Comparison of ENCODE assay signal across 10 cellular contexts in the genomic region with DNA sequence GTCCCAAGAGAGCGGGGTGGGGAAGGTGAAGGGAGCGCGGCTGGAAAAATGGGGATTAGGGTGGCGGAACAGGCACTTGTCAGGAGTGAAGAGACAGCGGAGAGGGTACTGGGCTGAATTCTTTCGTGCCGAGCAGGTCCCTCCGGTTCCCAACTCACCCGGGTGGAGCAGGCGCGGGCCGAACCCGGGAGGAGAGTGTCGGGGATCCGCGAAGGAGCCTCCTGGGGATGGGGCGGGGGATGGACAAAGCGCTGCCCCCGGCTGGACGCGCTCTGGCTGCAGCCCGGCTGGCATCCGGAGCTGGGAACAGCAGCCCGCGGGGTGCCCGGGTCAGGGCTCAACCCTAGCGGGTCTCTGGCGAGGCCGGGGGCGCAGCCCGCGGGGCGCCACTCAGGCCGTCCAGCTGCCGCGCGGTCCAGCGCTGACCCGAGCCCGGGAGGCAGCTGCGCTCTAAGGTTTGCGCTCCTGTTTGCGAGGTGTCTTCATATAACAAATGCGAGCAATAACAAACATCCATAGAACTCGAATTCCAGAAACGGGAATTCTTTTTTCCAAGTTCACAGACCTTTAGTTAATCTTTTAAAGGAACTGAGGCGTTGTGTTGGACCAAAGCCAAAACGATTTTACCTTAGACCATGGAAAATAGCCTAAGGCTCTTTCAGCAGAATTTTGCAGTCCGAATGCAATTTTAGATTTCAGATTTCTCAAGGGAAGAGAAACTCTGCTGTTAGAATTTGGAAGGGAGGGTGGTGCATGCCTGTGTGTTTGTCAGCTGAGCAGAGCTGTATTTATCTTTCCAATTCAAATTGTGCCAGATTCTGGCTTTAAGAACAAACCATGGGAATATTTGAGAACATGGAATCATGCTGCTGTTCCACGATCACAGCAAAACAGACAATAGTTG. TPM values are rescaled to one million over a fixed set of nuclear protein-coding genes. Genes with fewer than 3 reads are reported as not detected.
A peak's percentile ranks its signal among the peaks of the same experiment; 100 is the strongest.
DNase-seq lines count a peak whose midpoint lies in the region; ATAC-seq and TF ChIP-seq lines count a peak whose summit lies in the region.
"Had no signal": no experiment of that assay in that cellular context is flagged by ENCODE, and none has a peak within 500 bp of the region (broad histone marks: within the 10 kb centered on the region; RNA-seq: fewer than 3 reads in every experiment).

No MANE protein-coding gene starts in this region.

- H3K36me3 ChIP-seq in HUES6 (ENCODE audit: control insufficient read depth, insufficient read depth, low read length) (no peaks in the 10 kb centered on the region), OCI-LY7 (ENCODE audit: insufficient read depth, low read length) (no peaks in the 10 kb centered on the region)

- no peak for DNase-seq in choroid plexus epithelial cell (ENCODE audit: low read depth)
- peak; percentile 50 for DNase-seq in left kidney (ENCODE audit: low read depth, low spot score)
- no peak for DNase-seq in NCI-H2107 (lab: John Stamatoyannopoulos, UW)
- DNase-seq in CD4-positive, alpha-beta T cell, result no peak
- no peak for DNase-seq in OCI-LY7 (ENCODE audit: low spot score)
- DNase-seq: activated naive CD8-positive, alpha-beta T cell treated with anti-CD3 and anti-CD28 coated beads, Interleukin-2, amount 10 ng/mL, durations not matched to agents 7 days and 5 days had no signal

- peak overlapping the region; percentile 60 for H3K9ac ChIP-seq in HUES6 (ENCODE audit: low read length)

- no peak for ATAC-seq in CD4-positive, alpha-beta T cell (ENCODE audit: poor library complexity)
- ATAC-seq in GM21367 (IDR thresholded peaks at IDR 0.05; ENCODE audit: unreplicated experiment), result no peak

- no peaks in the 10 kb centered on the region for H4K20me1 ChIP-seq in OCI-LY7 (ENCODE audit: insufficient read depth, low read length)

- peaks cover 58% of the 10 kb centered on the region for H3K27me3 ChIP-seq in HUES6 (ENCODE audit: control insufficient read depth, insufficient read depth, low read length)
- peaks cover 38% of the 10 kb centered on the region for H3K27me3 ChIP-seq in CD4-positive, alpha-beta T cell (ENCODE audit: control insufficient read depth, insufficient read depth, low read length)

- peaks cover 57% of the 10 kb centered on the region for H3K27me3 Mint-ChIP-seq in CD4-positive, alpha-beta T cell

- H3K27ac ChIP-seq in HUES6 (ENCODE audit: low read depth, low read length) (no peak overlapping the region), skin epidermis (peak overlapping the region in 6 of 21 experiments; percentile 2 to 67 (median 37)), OCI-LY7 (ENCODE audit: low read depth, low read length, poor library complexity, severe bottlenecking) (no peak overlapping the region)
- H3K27ac ChIP-seq in CD4-positive, alpha-beta T cell (ENCODE audit: low read depth, low read length), result no peak overlapping the region

- H3K4me3 ChIP-seq in HUES6 (ENCODE audit: low read depth, low read length), result peak overlapping the region; percentile 96
- peak overlapping the region; percentile 15 for H3K4me3 ChIP-seq in choroid plexus epithelial cell (ENCODE audit: low read depth, low read length)
- H3K4me3 ChIP-seq in skin epidermis, result peak overlapping the region in 4 of 7 experiments; percentile 13 to 40 (median 29)
- H3K4me3 ChIP-seq in OCI-LY7 (ENCODE audit: low read depth, low read length, poor library complexity, severe bottlenecking), result no peak overlapping the region

- CTCF ChIA-PET in CD4-positive, alpha-beta T cell (lab: Charles Lee), result no interaction called here
- CTCF ChIA-PET in OCI-LY7 (lab: Charles Lee; ENCODE audit: unreplicated experiment), result no interaction called here

- H3K4me3 Mint-ChIP-seq in CD4-positive, alpha-beta T cell, result no peak overlapping the region
- H3K4me3 Mint-ChIP-seq: activated naive CD8-positive, alpha-beta T cell treated with anti-CD3 and anti-CD28 coated beads, Interleukin-2, amount 10 ng/mL, durations not matched to agents 7 days and 5 days had no signal

- POLR2A ChIA-PET in CD4-positive, alpha-beta T cell (lab: Charles Lee), result no interaction called here
- POLR2A ChIA-PET in OCI-LY7 (lab: Charles Lee), result no interaction called here

- H3K9me2 ChIP-seq in OCI-LY7 (ENCODE audit: insufficient read depth, low read length), result no peaks in the 10 kb centered on the region

- H3K9me3 Mint-ChIP-seq in CD4-positive, alpha-beta T cell, result no peaks in the 10 kb centered on the region

- peaks cover 4% of the 10 kb centered on the region; the same call in 1 of the 2 replicates for H3K4me1 ChIP-seq in HUES6 (ENCODE audit: control insufficient read depth, insufficient read depth, low read length)
- no peaks in the 10 kb centered on the region for H3K4me1 ChIP-seq in OCI-LY7 (ENCODE audit: insufficient read depth, low read length, poor library complexity, severe bottlenecking)

- no peaks in the 10 kb centered on the region for H3K9me3 ChIP-seq in HUES6 (ENCODE audit: control insufficient read depth, insufficient read depth, low read depth, low read length)
- H3K9me3 ChIP-seq in CD4-positive, alpha-beta T cell (ENCODE audit: control insufficient read depth, low read length), result no peaks in the 10 kb centered on the region
- H3K9me3 ChIP-seq in OCI-LY7 (ENCODE audit: low read length), result no peaks in the 10 kb centered on the region

- TF ChIP-seq CTCF in choroid plexus epithelial cell (conservative IDR thresholded peaks at IDR 0.05; ENCODE audit: low read depth, low read length), result no peak
- TF ChIP-seq CTCF in CD4-positive, alpha-beta T cell (IDR thresholded peaks at IDR 0.05), result no peak
- no peak for TF ChIP-seq CTCF in OCI-LY7 (conservative IDR thresholded peaks at IDR 0.05; ENCODE audit: low read length)

- no peak overlapping the region for H3K4me2 ChIP-seq in OCI-LY7 (ENCODE audit: low read length)

- H3K4me1 Mint-ChIP-seq in CD4-positive, alpha-beta T cell (ENCODE audit: low read depth), result no peaks in the 10 kb centered on the region
- H3K4me1 Mint-ChIP-seq: activated naive CD8-positive, alpha-beta T cell treated with anti-CD3 and anti-CD28 coated beads, Interleukin-2, amount 10 ng/mL, durations not matched to agents 7 days and 5 days had no signal

- intact Hi-C loops in CD4-positive, alpha-beta T cell (cut with DNase I, micrococcal nuclease), result no loop called here
- intact Hi-C loops in OCI-LY7 (cut with micrococcal nuclease; ENCODE audit: unreplicated experiment), result no loop called here

- no peak overlapping the region for H2AFZ ChIP-seq in OCI-LY7 (ENCODE audit: low read length)

- H3K36me3 Mint-ChIP-seq in CD4-positive, alpha-beta T cell (ENCODE audit: low read depth), result no peaks in the 10 kb centered on the region
- H3K36me3 Mint-ChIP-seq: activated naive CD8-positive, alpha-beta T cell treated with anti-CD3 and anti-CD28 coated beads, Interleukin-2, amount 10 ng/mL, durations not matched to agents 7 days and 5 days had no signal

- H3K27ac Mint-ChIP-seq in CD4-positive, alpha-beta T cell, result no peak overlapping the region
- H3K27ac Mint-ChIP-seq: activated naive CD8-positive, alpha-beta T cell treated with anti-CD3 and anti-CD28 coated beads, Interleukin-2, amount 10 ng/mL, durations not matched to agents 7 days and 5 days had no signal

- H3K79me2 ChIP-seq in OCI-LY7 (ENCODE audit: insufficient read depth, low read depth, low read length), result no peaks in the 10 kb centered on the region

- BruUV-seq in OCI-LY7 (replicated peaks; lab: Mats Ljungman, UMichigan), result no TSS peak

RNA-seq across cellular contexts. Expression of gene NPY5R, which starts 0.7 kb away (rescaled TPM):
- not detected for total RNA-seq in CD4-positive, alpha-beta T cell
- total RNA-seq in OCI-LY7 (2014; rRNA removed; shearing (Covaris generic)), result not detected in 2 replicates
- total RNA-seq in OCI-LY7 (2022), result not detected in 2 replicates
- total RNA-seq: activated naive CD8-positive, alpha-beta T cell treated with anti-CD3 and anti-CD28 coated beads, Interleukin-2, amount 10 ng/mL, durations not matched to agents 7 days and 5 days; pulmonary artery endothelial cell had no signal

RNA-seq across cellular contexts. Expression of gene NPY1R, which starts 12.0 kb away (rescaled TPM):
- total RNA-seq in CD4-positive, alpha-beta T cell, result not detected
- not detected in 2 replicates for total RNA-seq in OCI-LY7 (2014; rRNA removed; shearing (Covaris generic))
- not detected in 2 replicates for total RNA-seq in OCI-LY7 (2022)
- total RNA-seq: activated naive CD8-positive, alpha-beta T cell treated with anti-CD3 and anti-CD28 coated beads, Interleukin-2, amount 10 ng/mL, durations not matched to agents 7 days and 5 days had no signal
